ENCODE assay signal across 17 cellular contexts in genomic region chr9:79224672-79225433, GRCh38.
A peak's percentile ranks its signal among the peaks of the same experiment; 100 is the strongest.
DNase-seq lines count a peak whose midpoint lies in the region; ATAC-seq and TF ChIP-seq lines count a peak whose summit lies in the region.
"Had no signal": no experiment of that assay in that cellular context is flagged by ENCODE, and none has a peak within 500 bp of the region (broad histone marks: within the 10 kb centered on the region; RNA-seq: fewer than 3 reads in every experiment).

No MANE protein-coding gene starts in this region.

- H3K27ac ChIP-seq in GM23248 (peak overlapping the region; percentile 54), RWPE2 (ENCODE audit: poor library complexity, severe bottlenecking) (peak overlapping the region; percentile 36)
- H3K27ac ChIP-seq: BLaER1 treated with 17β-estradiol and CSF1 and Interleukin-3, amounts not matched to agents 10 nM and 100 nM; right atrium auricular region; thoracic aorta had no signal

- DNase-seq in A172 (ENCODE audit: low spot score) (peak; percentile 84), GM23248 (peak; percentile 95), RWPE2 (ENCODE audit: low spot score) (no peak), fibroblast of the aortic adventitia (ENCODE audit: low read depth) (peak; percentile 88), NCI-H524 treated with DMSO at 0.1 percent for 48 hours (lab: John Stamatoyannopoulos, UW) (no peak), GM13976 (ENCODE audit: low spot score) (no peak), G401 (ENCODE audit: low spot score) (no peak), RPMI8226 (no peak)
- DNase-seq: activated naive CD8-positive, alpha-beta T cell treated with anti-CD3 and anti-CD28 coated beads, Interleukin-2, amount 10 ng/mL, durations not matched to agents 7 days and 5 days; effector CD4-positive, alpha-beta T cell; H7; mucosa of descending colon; NCI-H2029 treated with DMSO at 0.1 percent for 48 hours had no signal

- peaks cover 41% of the 10 kb centered on the region for H3K4me1 ChIP-seq in GM23248 (ENCODE audit: insufficient read depth)
- peaks cover 5% of the 10 kb centered on the region for H3K4me1 ChIP-seq in RWPE2 (ENCODE audit: insufficient read depth, poor library complexity, severe bottlenecking)
- H3K4me1 ChIP-seq: BLaER1 treated with 17β-estradiol and CSF1 and Interleukin-3, amounts not matched to agents 10 nM and 100 nM; right atrium auricular region had no signal

- H3K36me3 ChIP-seq in GM23248 (ENCODE audit: low read depth) (no peaks in the 10 kb centered on the region), RWPE2 (ENCODE audit: low read depth) (no peaks in the 10 kb centered on the region)
- H3K36me3 ChIP-seq: BLaER1 treated with 17β-estradiol and CSF1 and Interleukin-3, amounts not matched to agents 10 nM and 100 nM; right atrium auricular region; thoracic aorta had no signal

- no peak overlapping the region for H3K4me3 ChIP-seq in GM23248
- no peak overlapping the region for H3K4me3 ChIP-seq in RWPE2 (ENCODE audit: severe bottlenecking)
- no peak overlapping the region for H3K4me3 ChIP-seq in fibroblast of the aortic adventitia (ENCODE audit: low read depth, low read length)
- H3K4me3 ChIP-seq: BLaER1 treated with 17β-estradiol and CSF1 and Interleukin-3, amounts not matched to agents 10 nM and 100 nM; mucosa of descending colon; right atrium auricular region; thoracic aorta had no signal

- peak overlapping the region; percentile 24 for H3K4me2 ChIP-seq in GM23248 (ENCODE audit: unreplicated experiment)

- peak; percentile 86 for ATAC-seq in RWPE2 (ENCODE audit: low read depth)
- ATAC-seq: HepG2, mucosa of descending colon had no signal

- no peaks in the 10 kb centered on the region for H3K9me2 ChIP-seq in GM23248 (ENCODE audit: insufficient read depth)

- no peak overlapping the region for H2AFZ ChIP-seq in GM23248

- H3K9ac ChIP-seq in GM23248: no peak overlapping the region
- H3K9ac ChIP-seq: BLaER1 treated with 17β-estradiol and CSF1 and Interleukin-3, amounts not matched to agents 10 nM and 100 nM had no signal

- in situ Hi-C loops in GM23248 (cut with MboI): no loop called here
- in situ Hi-C loops in GM13976 (cut with MboI; ENCODE audit: low sequenced_read_pairs, unreplicated experiment): no loop called here
- in situ Hi-C loops in G401 (cut with HindIII; ENCODE audit: low sequenced_read_pairs): no loop called here

- WGBS in GM23248 (ENCODE audit: low coverage in 1 of 2, low lambda C conversion rate in 2 of 2, missing lambda C conversion rate in 2 of 2), 2 experiments: 46 to 48% methylated on average over 3 of the region's 3 CpGs

- no peaks in the 10 kb centered on the region for H3K27me3 ChIP-seq in GM23248 (replicated peaks; ENCODE audit: insufficient read depth)
- H3K27me3 ChIP-seq in RWPE2 (ENCODE audit: insufficient read depth, poor library complexity, severe bottlenecking): no peaks in the 10 kb centered on the region
- H3K27me3 ChIP-seq: BLaER1 treated with 17β-estradiol and CSF1 and Interleukin-3, amounts not matched to agents 10 nM and 100 nM; right atrium auricular region had no signal

- TF ChIP-seq CTCF in RWPE2 (IDR thresholded peaks at IDR 0.05; ENCODE audit: poor library complexity, severe bottlenecking) (no peak), fibroblast of the aortic adventitia (IDR thresholded peaks at IDR 0.05; ENCODE audit: insufficient read depth, low read length) (no peak), GM13976 (IDR thresholded peaks at IDR 0.05; ENCODE audit: borderline replicate concordance, control extremely low read depth, extremely low read depth, insufficient read depth, missing control alignments) (no peak)

- H3F3A ChIP-seq in GM23248 (ENCODE audit: insufficient read depth): peaks cover 36% of the 10 kb centered on the region

- no peaks in the 10 kb centered on the region for H4K20me1 ChIP-seq in GM23248 (ENCODE audit: insufficient read depth)
- H4K20me1 ChIP-seq: BLaER1 treated with 17β-estradiol and CSF1 and Interleukin-3, amounts not matched to agents 10 nM and 100 nM had no signal

- no peaks in the 10 kb centered on the region for H3K79me2 ChIP-seq in GM23248 (ENCODE audit: insufficient read depth)

- H3K9me3 ChIP-seq in GM23248 (ENCODE audit: low read depth) (no peaks in the 10 kb centered on the region), RWPE2 (ENCODE audit: severe bottlenecking) (no peaks in the 10 kb centered on the region)
- H3K9me3 ChIP-seq: mucosa of descending colon, right atrium auricular region, thoracic aorta had no signal

Comparison
In these comparisons a context has a peak if more than half of its experiments do, and no peak if none do; other contexts are left out.
1. DNase-seq: peak in A172 (single experiment), GM23248 (single experiment) and fibroblast of the aortic adventitia (single experiment); none in RWPE2 (single experiment), NCI-H524 treated with DMSO at 0.1 percent for 48 hours (single experiment), GM13976 (single experiment), G401 (single experiment) and RPMI8226 (single experiment).